ENCODE assay signal across 12 cellular contexts in genomic region chr4:182179105-182179504, GRCh38.
DNase-seq lines count a peak whose midpoint lies in the region; ATAC-seq lines count a peak whose summit lies in the region.
"Had no signal": no experiment of that assay in that cellular context is flagged by ENCODE, and none has a peak within 500 bp of the region (broad histone marks: within the 10 kb centered on the region; RNA-seq: fewer than 3 reads in every experiment).

No MANE protein-coding gene starts in this region.

- DNase-seq in Caki2 (ENCODE audit: low read depth): peak; percentile 63
- peak; percentile 88 for DNase-seq in NCI-H1092 treated with DMSO at 0.1 percent for 48 hours (lab: John Stamatoyannopoulos, UW)
- DNase-seq in amniotic epithelial cell (ENCODE audit: low read depth): peak; percentile 83
- peak; percentile 80 for DNase-seq in iris pigment epithelial cell (ENCODE audit: low read depth)
- DNase-seq in effector CD4-positive, alpha-beta T cell: no peak
- no peak for DNase-seq in dermis blood vessel endothelial cell
- DNase-seq: activated T-cell treated with anti-CD3 and anti-CD28 coated beads, Interleukin-2, amount 50 U/mL, for 24 hours; kidney; ovary; upper lobe of left lung had no signal

- in situ Hi-C loops in Caki2 (cut with HindIII; ENCODE audit: low pct_unique_long_range_greater_than_20kb, low sequenced_read_pairs): no loop called here

- no peak for ATAC-seq in GM18498 (IDR thresholded peaks at IDR 0.05; ENCODE audit: unreplicated experiment)
- no peak for ATAC-seq in GM21723 (IDR thresholded peaks at IDR 0.05; ENCODE audit: unreplicated experiment)

Comparison
In these comparisons a context has a peak if more than half of its experiments do, and no peak if none do; other contexts are left out.
1. DNase-seq: peak in Caki2 (single experiment), NCI-H1092 treated with DMSO at 0.1 percent for 48 hours (single experiment), amniotic epithelial cell (single experiment) and iris pigment epithelial cell (single experiment); none in effector CD4-positive, alpha-beta T cell (single experiment) and dermis blood vessel endothelial cell (single experiment).